ENCODE assay signal across 15 cellular contexts in genomic region chr1:71561729-71562128, GRCh38.
DNase-seq lines count a peak whose midpoint lies in the region; ATAC-seq and TF ChIP-seq lines count a peak whose summit lies in the region.
"Had no signal": no experiment of that assay in that cellular context is flagged by ENCODE, and none has a peak within 500 bp of the region (broad histone marks: within the 10 kb centered on the region; RNA-seq: fewer than 3 reads in every experiment).

No MANE protein-coding gene starts in this region.

- H3K27ac Mint-ChIP-seq in GM23338: no peak overlapping the region
- H3K27ac Mint-ChIP-seq: CD4-positive, CD25-positive, alpha-beta regulatory T cell; immature natural killer cell; stimulated activated naive CD8-positive, alpha-beta T cell treated with anti-CD3 and anti-CD28 coated beads, Interleukin-15, Interleukin-2, amounts not matched to agents 100 ng/mL and 50 ng/mL, for 24 hours had no signal

- TF ChIP-seq CTCF in fibroblast of mammary gland (conservative IDR thresholded peaks at IDR 0.05; ENCODE audit: control insufficient read depth, insufficient read depth, low read depth, low read length): no peak
- no peak for TF ChIP-seq CTCF in osteoblast (IDR thresholded peaks at IDR 0.05; ENCODE audit: extremely low read depth, low read depth, low read length)
- TF ChIP-seq CTCF in GM23338 (conservative IDR thresholded peaks at IDR 0.05; ENCODE audit: low read depth in 2 of 2): no peak

- H3K9me3 ChIP-seq in osteoblast (ENCODE audit: low read depth, low read length): no peaks in the 10 kb centered on the region

- DNase-seq in COLO829 (ENCODE audit: low spot score) (peak; percentile 73), RKO (ENCODE audit: low spot score) (peak; percentile 1), fibroblast of mammary gland (ENCODE audit: low read depth) (peak; percentile 81), osteoblast (ENCODE audit: insufficient read length, low spot score, missing footprints) (no peak), GM23338 (ENCODE audit: low spot score) (no peak), SW 1271 (lab: John Stamatoyannopoulos, UW) (no peak)
- no peak for DNase-seq in stimulated activated CD4-positive, alpha-beta T cell treated with anti-CD3 and anti-CD28 coated beads, Interleukin-4, amount 100 ng/mL, for 24 hours
- DNase-seq: activated CD4-positive, CD25-positive, alpha-beta regulatory T cell; activated T-cell treated with anti-CD3 and anti-CD28 coated beads for 4 hours; CD4-positive, CD25-positive, alpha-beta regulatory T cell; immature natural killer cell; NCI-H2171 had no signal

- H4K20me1 ChIP-seq in osteoblast (ENCODE audit: insufficient read depth, low read length) (no peaks in the 10 kb centered on the region), GM23338 (replicated peaks; ENCODE audit: insufficient read depth) (no peaks in the 10 kb centered on the region)

- H3K4me2 ChIP-seq in osteoblast (ENCODE audit: insufficient read depth, low read length) (peak overlapping the region; percentile 86), GM23338 (no peak overlapping the region)

- no peaks in the 10 kb centered on the region for H3K9me3 Mint-ChIP-seq in GM23338
- H3K9me3 Mint-ChIP-seq: brain; stimulated activated naive CD8-positive, alpha-beta T cell treated with anti-CD3 and anti-CD28 coated beads, Interleukin-15, Interleukin-2, amounts not matched to agents 100 ng/mL and 50 ng/mL, for 24 hours had no signal

- H3K4me3 ChIP-seq in fibroblast of mammary gland (ENCODE audit: control insufficient read depth, low read depth, low read length) (no peak overlapping the region), osteoblast (ENCODE audit: insufficient read depth, low read length) (peak overlapping the region; percentile 44), GM23338 (no peak overlapping the region)

- H3K27me3 ChIP-seq in osteoblast (ENCODE audit: insufficient read depth, low read length): no peaks in the 10 kb centered on the region
- H3K27me3 ChIP-seq in GM23338 (ENCODE audit: insufficient read depth): no peaks in the 10 kb centered on the region

- no peaks in the 10 kb centered on the region for H3K36me3 Mint-ChIP-seq in GM23338 (ENCODE audit: low read depth)
- H3K36me3 Mint-ChIP-seq: brain; CD4-positive, CD25-positive, alpha-beta regulatory T cell; immature natural killer cell had no signal

- H3F3A ChIP-seq in GM23338 (replicated peaks; ENCODE audit: low read depth): no peaks in the 10 kb centered on the region

- H2AFZ ChIP-seq in osteoblast (ENCODE audit: low read length) (peak overlapping the region; percentile 15), GM23338 (no peak overlapping the region)

- H3K27me3 Mint-ChIP-seq in GM23338 (ENCODE audit: insufficient read depth, low read depth, poor library complexity): no peaks in the 10 kb centered on the region
- H3K27me3 Mint-ChIP-seq: brain; CD4-positive, CD25-positive, alpha-beta regulatory T cell; stimulated activated naive CD8-positive, alpha-beta T cell treated with anti-CD3 and anti-CD28 coated beads, Interleukin-15, Interleukin-2, amounts not matched to agents 100 ng/mL and 50 ng/mL, for 24 hours had no signal

- no peaks in the 10 kb centered on the region for H3K79me2 ChIP-seq in osteoblast (ENCODE audit: insufficient read depth, low read length)
- no peaks in the 10 kb centered on the region for H3K79me2 ChIP-seq in GM23338 (replicated peaks; ENCODE audit: insufficient read depth)

- ATAC-seq in GM23338 (no peak), HG03025 (IDR thresholded peaks at IDR 0.05; ENCODE audit: low FRiP score, unreplicated experiment) (no peak)

- H3K27ac ChIP-seq in osteoblast (ENCODE audit: low read depth, low read length): peak overlapping the region; percentile 61
- no peak overlapping the region for H3K27ac ChIP-seq in GM23338 (ENCODE audit: low read depth)

- H3K9me2 ChIP-seq in GM23338 (ENCODE audit: insufficient read depth): no peaks in the 10 kb centered on the region

- no peaks in the 10 kb centered on the region for H3K4me1 Mint-ChIP-seq in GM23338
- H3K4me1 Mint-ChIP-seq: brain; CD4-positive, CD25-positive, alpha-beta regulatory T cell; immature natural killer cell had no signal

- H3K4me1 ChIP-seq in osteoblast (ENCODE audit: insufficient read depth, low read length) (peaks cover 11% of the 10 kb centered on the region), GM23338 (ENCODE audit: insufficient read depth) (no peaks in the 10 kb centered on the region)

- no peak overlapping the region for H3K4me3 Mint-ChIP-seq in GM23338
- H3K4me3 Mint-ChIP-seq: brain; CD4-positive, CD25-positive, alpha-beta regulatory T cell; immature natural killer cell; stimulated activated naive CD8-positive, alpha-beta T cell treated with anti-CD3 and anti-CD28 coated beads, Interleukin-15, Interleukin-2, amounts not matched to agents 100 ng/mL and 50 ng/mL, for 24 hours had no signal

- no peaks in the 10 kb centered on the region for H3K36me3 ChIP-seq in osteoblast (ENCODE audit: insufficient read depth, low read length)
- no peaks in the 10 kb centered on the region for H3K36me3 ChIP-seq in GM23338 (ENCODE audit: insufficient read depth)

TF ChIP-seq in GM23338, 12 proteins besides CTCF, POLR2A, EP300 and RAD21 (continues in another document):
- TF ChIP-seq, protein P1, sequence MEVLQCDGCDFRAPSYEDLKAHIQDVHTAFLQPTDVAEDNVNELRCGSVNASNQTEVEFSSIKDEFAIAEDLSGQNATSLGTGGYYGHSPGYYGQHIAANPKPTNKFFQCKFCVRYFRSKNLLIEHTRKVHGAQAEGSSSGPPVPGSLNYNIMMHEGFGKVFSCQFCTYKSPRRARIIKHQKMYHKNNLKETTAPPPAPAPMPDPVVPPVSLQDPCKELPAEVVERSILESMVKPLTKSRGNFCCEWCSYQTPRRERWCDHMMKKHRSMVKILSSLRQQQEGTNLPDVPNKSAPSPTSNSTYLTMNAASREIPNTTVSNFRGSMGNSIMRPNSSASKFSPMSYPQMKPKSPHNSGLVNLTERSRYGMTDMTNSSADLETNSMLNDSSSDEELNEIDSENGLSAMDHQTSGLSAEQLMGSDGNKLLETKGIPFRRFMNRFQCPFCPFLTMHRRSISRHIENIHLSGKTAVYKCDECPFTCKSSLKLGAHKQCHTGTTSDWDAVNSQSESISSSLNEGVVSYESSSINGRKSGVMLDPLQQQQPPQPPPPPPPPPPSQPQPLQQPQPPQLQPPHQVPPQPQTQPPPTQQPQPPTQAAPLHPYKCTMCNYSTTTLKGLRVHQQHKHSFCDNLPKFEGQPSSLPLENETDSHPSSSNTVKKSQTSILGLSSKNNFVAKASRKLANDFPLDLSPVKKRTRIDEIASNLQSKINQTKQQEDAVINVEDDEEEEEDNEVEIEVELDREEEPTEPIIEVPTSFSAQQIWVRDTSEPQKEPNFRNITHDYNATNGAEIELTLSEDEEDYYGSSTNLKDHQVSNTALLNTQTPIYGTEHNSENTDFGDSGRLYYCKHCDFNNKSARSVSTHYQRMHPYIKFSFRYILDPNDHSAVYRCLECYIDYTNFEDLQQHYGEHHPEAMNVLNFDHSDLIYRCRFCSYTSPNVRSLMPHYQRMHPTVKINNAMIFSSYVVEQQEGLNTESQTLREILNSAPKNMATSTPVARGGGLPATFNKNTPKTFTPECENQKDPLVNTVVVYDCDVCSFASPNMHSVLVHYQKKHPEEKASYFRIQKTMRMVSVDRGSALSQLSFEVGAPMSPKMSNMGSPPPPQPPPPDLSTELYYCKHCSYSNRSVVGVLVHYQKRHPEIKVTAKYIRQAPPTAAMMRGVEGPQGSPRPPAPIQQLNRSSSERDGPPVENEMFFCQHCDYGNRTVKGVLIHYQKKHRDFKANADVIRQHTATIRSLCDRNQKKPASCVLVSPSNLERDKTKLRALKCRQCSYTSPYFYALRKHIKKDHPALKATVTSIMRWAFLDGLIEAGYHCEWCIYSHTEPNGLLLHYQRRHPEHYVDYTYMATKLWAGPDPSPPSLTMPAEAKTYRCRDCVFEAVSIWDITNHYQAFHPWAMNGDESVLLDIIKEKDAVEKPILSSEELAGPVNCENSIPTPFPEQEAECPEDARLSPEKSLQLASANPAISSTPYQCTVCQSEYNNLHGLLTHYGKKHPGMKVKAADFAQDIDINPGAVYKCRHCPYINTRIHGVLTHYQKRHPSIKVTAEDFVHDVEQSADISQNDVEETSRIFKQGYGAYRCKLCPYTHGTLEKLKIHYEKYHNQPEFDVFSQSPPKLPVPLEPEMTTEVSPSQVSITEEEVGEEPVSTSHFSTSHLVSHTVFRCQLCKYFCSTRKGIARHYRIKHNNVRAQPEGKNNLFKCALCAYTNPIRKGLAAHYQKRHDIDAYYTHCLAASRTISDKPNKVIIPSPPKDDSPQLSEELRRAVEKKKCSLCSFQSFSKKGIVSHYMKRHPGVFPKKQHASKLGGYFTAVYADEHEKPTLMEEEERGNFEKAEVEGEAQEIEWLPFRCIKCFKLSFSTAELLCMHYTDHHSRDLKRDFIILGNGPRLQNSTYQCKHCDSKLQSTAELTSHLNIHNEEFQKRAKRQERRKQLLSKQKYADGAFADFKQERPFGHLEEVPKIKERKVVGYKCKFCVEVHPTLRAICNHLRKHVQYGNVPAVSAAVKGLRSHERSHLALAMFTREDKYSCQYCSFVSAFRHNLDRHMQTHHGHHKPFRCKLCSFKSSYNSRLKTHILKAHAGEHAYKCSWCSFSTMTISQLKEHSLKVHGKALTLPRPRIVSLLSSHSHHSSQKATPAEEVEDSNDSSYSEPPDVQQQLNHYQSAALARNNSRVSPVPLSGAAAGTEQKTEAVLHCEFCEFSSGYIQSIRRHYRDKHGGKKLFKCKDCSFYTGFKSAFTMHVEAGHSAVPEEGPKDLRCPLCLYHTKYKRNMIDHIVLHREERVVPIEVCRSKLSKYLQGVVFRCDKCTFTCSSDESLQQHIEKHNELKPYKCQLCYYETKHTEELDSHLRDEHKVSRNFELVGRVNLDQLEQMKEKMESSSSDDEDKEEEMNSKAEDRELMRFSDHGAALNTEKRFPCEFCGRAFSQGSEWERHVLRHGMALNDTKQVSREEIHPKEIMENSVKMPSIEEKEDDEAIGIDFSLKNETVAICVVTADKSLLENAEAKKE (CRISPR knock-in tag; IDR thresholded peaks at IDR 0.05): no peak
- no peak for TF ChIP-seq NANOG (IDR thresholded peaks at IDR 0.05; ENCODE audit: borderline replicate concordance)
- no peak for TF ChIP-seq STAT1 (IDR thresholded peaks at IDR 0.05; ENCODE audit: unreplicated experiment)
- no peak for TF ChIP-seq ZNF331 (CRISPR knock-in tag; IDR thresholded peaks at IDR 0.05; ENCODE audit: low read depth)
- no peak for TF ChIP-seq EZH2phosphoT487 (IDR thresholded peaks at IDR 0.05; ENCODE audit: unreplicated experiment)
- TF ChIP-seq EZH2 (IDR thresholded peaks at IDR 0.05; ENCODE audit: low read depth, unreplicated experiment): no peak
- TF ChIP-seq ZNF114 (CRISPR knock-in tag; IDR thresholded peaks at IDR 0.05): no peak

Comparison
In these comparisons a context has a peak if more than half of its experiments do, and no peak if none do; other contexts are left out.
1. DNase-seq: peak in COLO829 (single experiment), RKO (single experiment) and fibroblast of mammary gland (single experiment); none in osteoblast (single experiment), GM23338 (single experiment), stimulated activated CD4-positive, alpha-beta T cell treated with anti-CD3 and anti-CD28 coated beads, Interleukin-4, amount 100 ng/mL, for 24 hours (single experiment) and SW 1271 (0 of 2).